30 cellular contexts compared by ENCODE assay signal in genomic region chr3:193796089-193796488, GRCh38.
"Had no signal": no experiment of that assay in that cellular context is flagged by ENCODE, and none has a peak within 500 bp of the region (broad histone marks: within the 10 kb centered on the region; RNA-seq: fewer than 3 reads in every experiment).

No MANE protein-coding gene starts in this region.

- H3K4me3 Mint-ChIP-seq: activated naive CD4-positive, alpha-beta T cell treated with anti-CD3 and anti-CD28 coated beads for 36 hours; activated naive CD8-positive, alpha-beta T cell treated with anti-CD3 and anti-CD28 coated beads for 36 hours; activated T-helper 1 cell treated with anti-CD3 and anti-CD28 coated beads, Interleukin-12 subunit alpha, Interleukin-12 subunit beta, Interleukin-2, Interleukin-4 antibody, amounts not matched to agents 30 ng/mL and 10 ng/mL and 1 ng/mL, durations not matched to agents 14 hours and 24 hours and 36 hours; brain; effector memory CD8-positive, alpha-beta T cell; nephron progenitor cell; stimulated activated effector memory CD8-positive, alpha-beta T cell treated with anti-CD3 and anti-CD28 coated beads, Interleukin-12 subunit alpha, Interleukin-12 subunit beta, amount 100 ng/mL, for 72 hours; stimulated activated naive CD8-positive, alpha-beta T cell treated with anti-CD3 and anti-CD28 coated beads, Interleukin-15, Interleukin-2, amounts not matched to agents 100 ng/mL and 50 ng/mL, for 24 hours; T-helper 2 cell treated with Interferon-gamma antibody and Interleukin-4, amounts not matched to agents 5 μg/mL and 100 μg/mL, for 36 hours had no signal

- H3K27ac ChIP-seq: adrenal gland, epithelial cell of prostate, esophagus squamous epithelium, left ventricle myocardium inferior, ovary, sigmoid colon, thoracic aorta, vagina had no signal

- ATAC-seq: effector memory CD8-positive, alpha-beta T cell; stimulated activated effector memory CD8-positive, alpha-beta T cell treated with anti-CD3 and anti-CD28 coated beads, Interleukin-12 subunit alpha, Interleukin-12 subunit beta, amount 100 ng/mL, for 72 hours had no signal

- H3K27ac Mint-ChIP-seq: activated naive CD4-positive, alpha-beta T cell treated with anti-CD3 and anti-CD28 coated beads for 36 hours; activated naive CD8-positive, alpha-beta T cell treated with anti-CD3 and anti-CD28 coated beads for 36 hours; activated T-helper 1 cell treated with anti-CD3 and anti-CD28 coated beads, Interleukin-12 subunit alpha, Interleukin-12 subunit beta, Interleukin-2, Interleukin-4 antibody, amounts not matched to agents 30 ng/mL and 10 ng/mL and 1 ng/mL, durations not matched to agents 14 hours and 24 hours and 36 hours; brain; effector memory CD8-positive, alpha-beta T cell; nephron progenitor cell; progenitor cell of endocrine pancreas; stimulated activated effector memory CD8-positive, alpha-beta T cell treated with anti-CD3 and anti-CD28 coated beads, Interleukin-12 subunit alpha, Interleukin-12 subunit beta, amount 100 ng/mL, for 72 hours; stimulated activated naive CD8-positive, alpha-beta T cell treated with anti-CD3 and anti-CD28 coated beads, Interleukin-15, Interleukin-2, amounts not matched to agents 100 ng/mL and 50 ng/mL, for 24 hours; T-helper 2 cell treated with Interferon-gamma antibody and Interleukin-4, amounts not matched to agents 5 μg/mL and 100 μg/mL, for 36 hours had no signal

- H3K36me3 ChIP-seq: adrenal gland, esophagus squamous epithelium, left ventricle myocardium inferior, ovary, sigmoid colon, thoracic aorta, vagina had no signal

- H3K4me3 ChIP-seq: adrenal gland, esophagus squamous epithelium, left ventricle myocardium inferior, lung, ovary, sigmoid colon, thoracic aorta, vagina had no signal

- H3K27me3 ChIP-seq: adrenal gland, ovary, sigmoid colon, vagina had no signal

- H3K4me1 ChIP-seq: sigmoid colon, vagina had no signal

- FAIRE-seq: frontal cortex, islet of Langerhans, small intestine had no signal

- H3K36me3 Mint-ChIP-seq: activated naive CD8-positive, alpha-beta T cell treated with anti-CD3 and anti-CD28 coated beads for 36 hours; brain; stimulated activated effector memory CD8-positive, alpha-beta T cell treated with anti-CD3 and anti-CD28 coated beads, Interleukin-12 subunit alpha, Interleukin-12 subunit beta, amount 100 ng/mL, for 72 hours had no signal

- H3K9me3 ChIP-seq: adrenal gland, esophagus squamous epithelium, left ventricle myocardium inferior, ovary, sigmoid colon, thoracic aorta, vagina had no signal

- DNase-seq: activated CD4-positive, alpha-beta T cell treated with anti-CD3 and anti-CD28 coated beads for 4 hours; activated CD4-positive, alpha-beta T cell treated with anti-CD3 and anti-CD28 coated beads, Interleukin-2, amount 50 U/mL, for 4 hours; activated CD4-positive, CD25-positive, alpha-beta regulatory T cell; activated effector memory CD4-positive, alpha-beta T cell treated with anti-CD3 and anti-CD28 coated beads, Interleukin-2, amount 50 U/mL, for 16 hours; activated naive CD4-positive, alpha-beta T cell treated with anti-CD3 and anti-CD28 coated beads for 36 hours; activated naive CD8-positive, alpha-beta T cell treated with anti-CD3 and anti-CD28 coated beads for 36 hours; activated T-cell treated with anti-CD3 and anti-CD28 coated beads, Interleukin-2, amount 50 U/mL, for 1 hour; aorta; cortex of kidney; effector memory CD8-positive, alpha-beta T cell; esophagus squamous epithelium; left ventricle myocardium inferior; nephron progenitor cell; ovary; sigmoid colon; small intestine; stimulated activated CD4-positive, alpha-beta T cell treated with anti-CD3 and anti-CD28 coated beads, Interleukin-4, amount 100 ng/mL, for 24 hours had no signal

- H3K4me1 Mint-ChIP-seq: activated naive CD8-positive, alpha-beta T cell treated with anti-CD3 and anti-CD28 coated beads for 36 hours; stimulated activated effector memory CD8-positive, alpha-beta T cell treated with anti-CD3 and anti-CD28 coated beads, Interleukin-12 subunit alpha, Interleukin-12 subunit beta, amount 100 ng/mL, for 72 hours had no signal

- H3K9me3 Mint-ChIP-seq: activated naive CD4-positive, alpha-beta T cell treated with anti-CD3 and anti-CD28 coated beads for 36 hours; activated naive CD8-positive, alpha-beta T cell treated with anti-CD3 and anti-CD28 coated beads for 36 hours; activated T-helper 1 cell treated with anti-CD3 and anti-CD28 coated beads, Interleukin-12 subunit alpha, Interleukin-12 subunit beta, Interleukin-2, Interleukin-4 antibody, amounts not matched to agents 30 ng/mL and 10 ng/mL and 1 ng/mL, durations not matched to agents 14 hours and 24 hours and 36 hours; effector memory CD8-positive, alpha-beta T cell; nephron progenitor cell; stimulated activated effector memory CD8-positive, alpha-beta T cell treated with anti-CD3 and anti-CD28 coated beads, Interleukin-12 subunit alpha, Interleukin-12 subunit beta, amount 100 ng/mL, for 72 hours; stimulated activated naive CD8-positive, alpha-beta T cell treated with anti-CD3 and anti-CD28 coated beads, Interleukin-15, Interleukin-2, amounts not matched to agents 100 ng/mL and 50 ng/mL, for 24 hours; T-helper 2 cell treated with Interferon-gamma antibody and Interleukin-4, amounts not matched to agents 5 μg/mL and 100 μg/mL, for 36 hours had no signal
